In the genomic region with DNA sequence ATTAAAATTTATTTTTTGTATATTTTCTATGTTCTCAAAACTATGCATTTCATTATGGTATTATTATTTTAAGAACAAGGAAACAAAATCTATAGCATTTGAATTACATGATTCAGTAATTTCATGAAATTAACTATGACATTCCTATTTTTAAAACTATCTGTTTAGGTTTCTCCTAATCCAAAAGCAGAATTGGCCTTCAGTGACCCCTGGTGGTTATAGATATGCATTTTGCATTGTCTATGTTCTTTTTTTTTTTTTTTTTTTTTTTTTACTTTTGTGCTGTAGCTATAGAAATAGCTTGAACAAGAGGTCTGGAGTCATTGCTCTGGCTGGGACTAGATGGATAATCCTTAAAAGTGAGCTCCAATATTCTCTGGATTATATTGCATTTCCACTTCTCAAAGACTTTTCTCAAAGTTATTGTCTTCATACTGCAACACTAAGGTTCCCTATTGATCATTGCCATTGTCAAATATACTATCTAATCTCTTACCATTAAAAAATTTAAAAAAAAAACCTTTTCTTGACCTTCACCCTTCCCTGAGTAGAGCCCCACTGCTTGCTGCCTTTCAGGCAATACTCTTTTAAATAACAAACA, we compare ENCODE assay signal across 8 cellular contexts. TPM values are rescaled to one million over a fixed set of nuclear protein-coding genes. Genes with fewer than 3 reads are reported as not detected.
A peak's percentile ranks its signal among the peaks of the same experiment; 100 is the strongest.
DNase-seq lines count a peak whose midpoint lies in the region; TF ChIP-seq lines count a peak whose summit lies in the region.

No MANE protein-coding gene starts in this region.

- H4K20me1 ChIP-seq in osteoblast (ENCODE audit: insufficient read depth, low read length): no peaks in the 10 kb centered on the region

- H3K36me3 ChIP-seq in osteoblast (ENCODE audit: insufficient read depth, low read length): no peaks in the 10 kb centered on the region

- no peaks in the 10 kb centered on the region for H3K79me2 ChIP-seq in osteoblast (ENCODE audit: insufficient read depth, low read length)

- no peaks in the 10 kb centered on the region for H3K4me1 ChIP-seq in osteoblast (ENCODE audit: insufficient read depth, low read length)

- H3K27me3 ChIP-seq in osteoblast (ENCODE audit: insufficient read depth, low read length): no peaks in the 10 kb centered on the region

- no peaks in the 10 kb centered on the region for H3K9me3 ChIP-seq in osteoblast (ENCODE audit: low read depth, low read length)

- no peak overlapping the region for H3K4me3 ChIP-seq in osteoblast (ENCODE audit: insufficient read depth, low read length)

- TF ChIP-seq CTCF in AG09319 (IDR thresholded peaks at IDR 0.05; ENCODE audit: low read depth, low read length) (peak; percentile 61), GM12874 (IDR thresholded peaks at IDR 0.05; ENCODE audit: insufficient read depth, low read depth, low read length) (peak; percentile 27; the same call in 1 of the 2 replicates), osteoblast (IDR thresholded peaks at IDR 0.05; ENCODE audit: extremely low read depth, low read depth, low read length) (peak; percentile 75)

- H3K4me2 ChIP-seq in osteoblast (ENCODE audit: insufficient read depth, low read length): no peak overlapping the region

- H2AFZ ChIP-seq in osteoblast (ENCODE audit: low read length): no peak overlapping the region

- H3K27ac ChIP-seq in osteoblast (ENCODE audit: low read depth, low read length): no peak overlapping the region

- no peak for DNase-seq in AG09319 (ENCODE audit: extremely low read depth, low read depth)
- peak; percentile 37 for DNase-seq in NCI-H345 (lab: John Stamatoyannopoulos, UW)
- peak; percentile 34 for DNase-seq in cerebellum (ENCODE audit: low spot score)
- no peak for DNase-seq in osteoblast (ENCODE audit: insufficient read length, low spot score, missing footprints)
- DNase-seq in NCI-H2029 treated with DMSO at 0.1 percent for 48 hours (lab: John Stamatoyannopoulos, UW): no peak
- no peak for DNase-seq in effector CD4-positive, alpha-beta T cell
- no peak for DNase-seq in hepatic stellate cell (ENCODE audit: low spot score)

RNA-seq across cellular contexts. Expression of a gene that starts 15.9 kb away (rescaled TPM):
- total RNA-seq in cerebellum (19.6 TPM), osteoblast (58.6 and 66.6 TPM in 2 replicates)

RNA-seq across cellular contexts. Expression of a gene that starts 16.6 kb away (rescaled TPM):
- total RNA-seq in cerebellum (53.3 TPM), osteoblast (33.9 and 34.0 TPM in 2 replicates)

Comparison
In these comparisons a context has a peak if more than half of its experiments do, and no peak if none do; other contexts are left out.
1. DNase-seq: peak in NCI-H345 (single experiment) and cerebellum (single experiment); none in AG09319 (single experiment), osteoblast (single experiment), NCI-H2029 treated with DMSO at 0.1 percent for 48 hours (single experiment), effector CD4-positive, alpha-beta T cell (single experiment) and hepatic stellate cell (single experiment).
2. Peak in every context shown above with its lines, with median percentiles within 50 percentile points of each other: CTCF ChIP-seq.